ENCODE assay signal across 8 cellular contexts in genomic region chr1:116504308-116505156, GRCh38.
DNase-seq lines count a peak whose midpoint lies in the region; ATAC-seq and TF ChIP-seq lines count a peak whose summit lies in the region.

No MANE protein-coding gene starts in this region.

- H3K4me1 Mint-ChIP-seq in progenitor cell of endocrine pancreas (ENCODE audit: low read depth): no peaks in the 10 kb centered on the region

- H4K8ac ChIP-seq in trophoblast cell (ENCODE audit: low read depth, low read length): no peak overlapping the region

- no peak overlapping the region for H4K12ac ChIP-seq in trophoblast cell (ENCODE audit: low read depth, low read length)

- H3K36me3 ChIP-seq in KOPT-K1 (ENCODE audit: insufficient read depth, low read length) (no peaks in the 10 kb centered on the region), trophoblast cell (ENCODE audit: control insufficient read depth in 1 of 2, insufficient read depth in 2 of 2, low read length in 2 of 2) (no peaks in the 10 kb centered on the region), upper lobe of right lung (no peaks in the 10 kb centered on the region)
- no peaks in the 10 kb centered on the region for H3K36me3 ChIP-seq in effector memory CD4-positive, alpha-beta T cell (ENCODE audit: control insufficient read depth, insufficient read depth, low read length)

- no peaks in the 10 kb centered on the region for H3K36me3 Mint-ChIP-seq in progenitor cell of endocrine pancreas (ENCODE audit: insufficient read depth)

- no peaks in the 10 kb centered on the region for H3K27me3 ChIP-seq in effector memory CD4-positive, alpha-beta T cell (replicated peaks; ENCODE audit: control insufficient read depth, insufficient read depth, low read length, poor library complexity, severe bottlenecking)
- H3K27me3 ChIP-seq in trophoblast cell (ENCODE audit: insufficient read depth, low read length) (no peaks in the 10 kb centered on the region), upper lobe of right lung (no peaks in the 10 kb centered on the region)

- H3K27ac ChIP-seq in KOPT-K1 (ENCODE audit: low read depth, low read length, poor library complexity, severe bottlenecking) (peak overlapping the region; percentile 89), trophoblast cell (ENCODE audit: low read depth, low read length) (no peak overlapping the region), upper lobe of right lung (peak overlapping the region; percentile 82)
- peak overlapping the region; percentile 89 for H3K27ac ChIP-seq in effector memory CD4-positive, alpha-beta T cell (ENCODE audit: insufficient read depth, low read length, poor library complexity, severe bottlenecking)

- no peak overlapping the region for H3K14ac ChIP-seq in trophoblast cell (ENCODE audit: low read length)

- no peak overlapping the region for H4K91ac ChIP-seq in trophoblast cell (ENCODE audit: low read depth, low read length)

- H3K4ac ChIP-seq in trophoblast cell (ENCODE audit: low read depth, low read length): no peak overlapping the region

- H3K9me3 ChIP-seq in KOPT-K1 (ENCODE audit: insufficient read depth, low read length, poor library complexity, severe bottlenecking) (no peaks in the 10 kb centered on the region), trophoblast cell (ENCODE audit: insufficient read depth, low read depth, low read length) (no peaks in the 10 kb centered on the region), upper lobe of right lung (no peaks in the 10 kb centered on the region)
- no peaks in the 10 kb centered on the region for H3K9me3 ChIP-seq in effector memory CD4-positive, alpha-beta T cell (ENCODE audit: control insufficient read depth, low read length)

- H3K79me1 ChIP-seq in trophoblast cell (ENCODE audit: low read length): no peaks in the 10 kb centered on the region

- H3K9ac ChIP-seq in trophoblast cell (ENCODE audit: low read length): no peak overlapping the region

- ATAC-seq in GM21717 (IDR thresholded peaks at IDR 0.05; ENCODE audit: unreplicated experiment) (peak; percentile 90), upper lobe of right lung (peak; percentile 95)

- H3K27me3 Mint-ChIP-seq in progenitor cell of endocrine pancreas: no peaks in the 10 kb centered on the region

- H2BK5ac ChIP-seq in trophoblast cell (ENCODE audit: low read depth, low read length, poor library complexity): no peak overlapping the region

- no peak overlapping the region for H3K23ac ChIP-seq in trophoblast cell (ENCODE audit: low read length)

- DNase-seq in Caki2 (ENCODE audit: low read depth) (peak; percentile 58), trophoblast cell (peak; percentile 45 to 50), upper lobe of right lung (peak; percentile 83), progenitor cell of endocrine pancreas (ENCODE audit: low spot score, unreplicated experiment) (no peak)
- DNase-seq in activated CD4-positive, alpha-beta T cell treated with anti-CD3 and anti-CD28 coated beads, Interleukin-2, amount 50 U/mL, for 1 hour: peak; percentile 79
- DNase-seq in effector memory CD4-positive, alpha-beta T cell: peak; percentile 82 to 89 (median 84)

- H3K4me1 ChIP-seq in effector memory CD4-positive, alpha-beta T cell (ENCODE audit: control insufficient read depth, insufficient read depth, low read length, poor library complexity, severe bottlenecking): peaks cover 41% of the 10 kb centered on the region
- H3K4me1 ChIP-seq in trophoblast cell (ENCODE audit: control insufficient read depth in 1 of 2, insufficient read depth in 2 of 2, low read length in 2 of 2) (peaks cover 0 to 2% of the 10 kb centered on the region in 2 experiments), upper lobe of right lung (peaks cover 21% of the 10 kb centered on the region)

- no peak overlapping the region for H2BK12ac ChIP-seq in trophoblast cell (ENCODE audit: low read length)

- H3K9me3 Mint-ChIP-seq in progenitor cell of endocrine pancreas (ENCODE audit: low read depth): no peaks in the 10 kb centered on the region

- intact Hi-C loops in upper lobe of right lung (cut with DNase I): no loop called here

- no peak overlapping the region for H2AK5ac ChIP-seq in trophoblast cell (ENCODE audit: low read length)

- WGBS in trophoblast cell (ENCODE audit: extremely low coverage, insufficient coverage, insufficient read length): no CpG with 5 or more reads among the region's 8 CpGs

- TF ChIP-seq CTCF in upper lobe of right lung (IDR thresholded peaks at IDR 0.05) (no peak), progenitor cell of endocrine pancreas (IDR thresholded peaks at IDR 0.05; ENCODE audit: unreplicated experiment) (no peak)

- H3K4me3 Mint-ChIP-seq in progenitor cell of endocrine pancreas (ENCODE audit: low read depth): no peak overlapping the region

- no peak overlapping the region for H3K27ac Mint-ChIP-seq in progenitor cell of endocrine pancreas

- H3K4me3 ChIP-seq in effector memory CD4-positive, alpha-beta T cell (ENCODE audit: insufficient read depth, low read depth, low read length, poor library complexity, severe bottlenecking): peak overlapping the region; percentile 30
- no peak overlapping the region for H3K4me3 ChIP-seq in trophoblast cell (ENCODE audit: low read depth, low read length)
- H3K4me3 ChIP-seq in upper lobe of right lung: no peak overlapping the region

- in situ Hi-C loops in Caki2 (cut with HindIII; ENCODE audit: low pct_unique_long_range_greater_than_20kb, low sequenced_read_pairs): no loop called here

- no peak overlapping the region for H2AFZ ChIP-seq in trophoblast cell (ENCODE audit: insufficient read depth, low read length, poor library complexity)

- no peaks in the 10 kb centered on the region for H3K79me2 ChIP-seq in trophoblast cell (ENCODE audit: control insufficient read depth, insufficient read depth, low read length, poor library complexity)

- H3K18ac ChIP-seq in trophoblast cell (ENCODE audit: low read length): no peak overlapping the region

- no peak overlapping the region for H2BK120ac ChIP-seq in trophoblast cell (ENCODE audit: insufficient read depth, low read length, poor library complexity)

- no peak overlapping the region for H3K4me2 ChIP-seq in trophoblast cell (ENCODE audit: low read length)
